Comparison of ENCODE assay signal across 11 cellular contexts in genomic region chr6:140078552-140079126, GRCh38.
DNase-seq lines count a peak whose midpoint lies in the region; ATAC-seq, FAIRE-seq and TF ChIP-seq lines count a peak whose summit lies in the region.
"Had no signal": no experiment of that assay in that cellular context is flagged by ENCODE, and none has a peak within 500 bp of the region (broad histone marks: within the 10 kb centered on the region; RNA-seq: fewer than 3 reads in every experiment).

No MANE protein-coding gene starts in this region.

- peaks cover 16 to 45% (median 37%) of the 10 kb centered on the region in 4 donors for H3K4me1 ChIP-seq in esophagus muscularis mucosa

- H3K36me3 Mint-ChIP-seq in mesothelial cell of epicardium = no peaks in the 10 kb centered on the region
- no peaks in the 10 kb centered on the region for H3K36me3 Mint-ChIP-seq in activated T-helper 2 cell treated with anti-CD3 and anti-CD28 coated beads, Interferon-gamma antibody, Interleukin-2, Interleukin-4, amounts not matched to agents 10 μg/mL and 5 μg/mL and 100 μg/mL, durations not matched to agents 14 hours and 24 hours and 36 hours (ENCODE audit: low read depth)
- no peaks in the 10 kb centered on the region for H3K36me3 Mint-ChIP-seq in activated T-helper 17 cell treated with anti-CD3 and anti-CD28 coated beads, Interleukin-2, amount 50 U/mL, for 72 hours (ENCODE audit: low read depth)
- H3K36me3 Mint-ChIP-seq: naive thymus-derived CD8-positive, alpha-beta T cell had no signal

- no peak for TF ChIP-seq EP300 in esophagus muscularis mucosa (IDR thresholded peaks at IDR 0.05)

- 25% methylated on average over 3 of the region's 3 CpGs for WGBS in esophagus muscularis mucosa

- no peaks in the 10 kb centered on the region for H3K36me3 ChIP-seq in esophagus muscularis mucosa

- peaks cover 3% of the 10 kb centered on the region for H3K9me3 Mint-ChIP-seq in mesothelial cell of epicardium
- no peaks in the 10 kb centered on the region for H3K9me3 Mint-ChIP-seq in activated T-helper 2 cell treated with anti-CD3 and anti-CD28 coated beads, Interferon-gamma antibody, Interleukin-2, Interleukin-4, amounts not matched to agents 10 μg/mL and 5 μg/mL and 100 μg/mL, durations not matched to agents 14 hours and 24 hours and 36 hours
- no peaks in the 10 kb centered on the region for H3K9me3 Mint-ChIP-seq in activated T-helper 17 cell treated with anti-CD3 and anti-CD28 coated beads, Interleukin-2, amount 50 U/mL, for 72 hours
- H3K9me3 Mint-ChIP-seq: naive thymus-derived CD8-positive, alpha-beta T cell; T-helper 1 cell treated with Interleukin-12 subunit alpha and Interleukin-12 subunit beta and Interleukin-4 antibody, amounts not matched to agents 30 μg/mL and 1 μg/mL, for 36 hours had no signal

- no peaks in the 10 kb centered on the region for H3K9me3 ChIP-seq in esophagus muscularis mucosa

- TF ChIP-seq POLR2A in esophagus muscularis mucosa (IDR thresholded peaks at IDR 0.05; ENCODE audit: low read depth) = no peak

- H3K27me3 Mint-ChIP-seq in mesothelial cell of epicardium (ENCODE audit: low read depth) = no peaks in the 10 kb centered on the region
- H3K27me3 Mint-ChIP-seq in activated T-helper 2 cell treated with anti-CD3 and anti-CD28 coated beads, Interferon-gamma antibody, Interleukin-2, Interleukin-4, amounts not matched to agents 10 μg/mL and 5 μg/mL and 100 μg/mL, durations not matched to agents 14 hours and 24 hours and 36 hours (ENCODE audit: low read depth) = no peaks in the 10 kb centered on the region
- peaks cover 17% of the 10 kb centered on the region for H3K27me3 Mint-ChIP-seq in activated T-helper 17 cell treated with anti-CD3 and anti-CD28 coated beads, Interleukin-2, amount 50 U/mL, for 72 hours

- no peak for FAIRE-seq in urothelium cell line (lab: Jason Lieb, UNC)

- H3K4me3 ChIP-seq in esophagus muscularis mucosa = no peak overlapping the region

- peaks cover 37% of the 10 kb centered on the region for H3K4me1 Mint-ChIP-seq in mesothelial cell of epicardium
- no peaks in the 10 kb centered on the region for H3K4me1 Mint-ChIP-seq in activated T-helper 2 cell treated with anti-CD3 and anti-CD28 coated beads, Interferon-gamma antibody, Interleukin-2, Interleukin-4, amounts not matched to agents 10 μg/mL and 5 μg/mL and 100 μg/mL, durations not matched to agents 14 hours and 24 hours and 36 hours (ENCODE audit: low read depth)
- no peaks in the 10 kb centered on the region for H3K4me1 Mint-ChIP-seq in activated T-helper 17 cell treated with anti-CD3 and anti-CD28 coated beads, Interleukin-2, amount 50 U/mL, for 72 hours
- H3K4me1 Mint-ChIP-seq: naive thymus-derived CD8-positive, alpha-beta T cell had no signal

- H3K27ac Mint-ChIP-seq in mesothelial cell of epicardium = peak overlapping the region; percentile 86
- no peak overlapping the region for H3K27ac Mint-ChIP-seq in activated T-helper 2 cell treated with anti-CD3 and anti-CD28 coated beads, Interferon-gamma antibody, Interleukin-2, Interleukin-4, amounts not matched to agents 10 μg/mL and 5 μg/mL and 100 μg/mL, durations not matched to agents 14 hours and 24 hours and 36 hours
- H3K27ac Mint-ChIP-seq in activated T-helper 17 cell treated with anti-CD3 and anti-CD28 coated beads, Interleukin-2, amount 50 U/mL, for 72 hours = no peak overlapping the region
- H3K27ac Mint-ChIP-seq: naive thymus-derived CD8-positive, alpha-beta T cell; T-helper 1 cell treated with Interleukin-12 subunit alpha and Interleukin-12 subunit beta and Interleukin-4 antibody, amounts not matched to agents 30 μg/mL and 1 μg/mL, for 36 hours had no signal

- H3K27me3 ChIP-seq in esophagus muscularis mucosa = no peaks in the 10 kb centered on the region

- ATAC-seq in activated T-helper 17 cell treated with anti-CD3 and anti-CD28 coated beads, Interleukin-2, amount 50 U/mL, for 72 hours (replicated peaks) = no peak
- ATAC-seq: naive thymus-derived CD8-positive, alpha-beta T cell had no signal

- peak overlapping the region; percentile 43 to 56 (median 52) for H3K27ac ChIP-seq in esophagus muscularis mucosa (replicated peaks in 1 of 4)

- DNase-seq in LHCN-M2 (ENCODE audit: low read depth) (peak; percentile 90), esophagus muscularis mucosa (ENCODE audit: extremely low spot score) (no peak), mesothelial cell of epicardium (ENCODE audit: low spot score in 2 of 2, unreplicated experiment in 2 of 2) (no peak), urothelium cell line (ENCODE audit: low spot score) (peak; percentile 42), NCI-H146 treated with DMSO at 0.1 percent for 48 hours (lab: John Stamatoyannopoulos, UW; ENCODE audit: unreplicated experiment) (no peak)
- DNase-seq in activated T-helper 2 cell treated with anti-CD3 and anti-CD28 coated beads, Interferon-gamma antibody, Interleukin-2, Interleukin-4, amounts not matched to agents 10 μg/mL and 5 μg/mL and 100 μg/mL, durations not matched to agents 14 hours and 24 hours and 36 hours (ENCODE audit: low spot score) = no peak
- DNase-seq in activated naive CD4-positive, alpha-beta T cell (lab: John Stamatoyannopoulos, UW) = no peak
- DNase-seq: activated T-cell treated with anti-CD3 and anti-CD28 coated beads, Interleukin-2, amount 50 U/mL, for 48 hours; naive thymus-derived CD8-positive, alpha-beta T cell had no signal

- TF ChIP-seq CTCF in esophagus muscularis mucosa (IDR thresholded peaks at IDR 0.05) (no peak), mesothelial cell of epicardium (IDR thresholded peaks at IDR 0.05; ENCODE audit: unreplicated experiment) (no peak)

- intact Hi-C loops in esophagus muscularis mucosa (cut with DNase I) = no loop called here
- intact Hi-C loops in activated T-helper 2 cell treated with anti-CD3 and anti-CD28 coated beads, Interferon-gamma antibody, Interleukin-2, Interleukin-4, amounts not matched to agents 10 μg/mL and 5 μg/mL and 100 μg/mL, durations not matched to agents 14 hours and 24 hours and 36 hours (cut with micrococcal nuclease) = no loop called here

- H3K4me3 Mint-ChIP-seq in mesothelial cell of epicardium = no peak overlapping the region
- no peak overlapping the region for H3K4me3 Mint-ChIP-seq in activated T-helper 2 cell treated with anti-CD3 and anti-CD28 coated beads, Interferon-gamma antibody, Interleukin-2, Interleukin-4, amounts not matched to agents 10 μg/mL and 5 μg/mL and 100 μg/mL, durations not matched to agents 14 hours and 24 hours and 36 hours (ENCODE audit: low read depth)
- H3K4me3 Mint-ChIP-seq in activated T-helper 17 cell treated with anti-CD3 and anti-CD28 coated beads, Interleukin-2, amount 50 U/mL, for 72 hours = no peak overlapping the region
- H3K4me3 Mint-ChIP-seq: naive thymus-derived CD8-positive, alpha-beta T cell; T-helper 1 cell treated with Interleukin-12 subunit alpha and Interleukin-12 subunit beta and Interleukin-4 antibody, amounts not matched to agents 30 μg/mL and 1 μg/mL, for 36 hours had no signal

Comparison
In these comparisons a context has a peak if more than half of its experiments do, and no peak if none do; other contexts are left out.
1. DNase-seq: peak in LHCN-M2 (single experiment) and urothelium cell line (single experiment); none in esophagus muscularis mucosa (single experiment), mesothelial cell of epicardium (0 of 2), activated T-helper 2 cell treated with anti-CD3 and anti-CD28 coated beads, Interferon-gamma antibody, Interleukin-2, Interleukin-4, amounts not matched to agents 10 μg/mL and 5 μg/mL and 100 μg/mL, durations not matched to agents 14 hours and 24 hours and 36 hours (single experiment), activated naive CD4-positive, alpha-beta T cell (0 of 4) and NCI-H146 treated with DMSO at 0.1 percent for 48 hours (single experiment).